ENCODE assay signal across 8 cellular contexts in genomic region chr12:75978677-75979076, GRCh38. TPM values are rescaled to one million over a fixed set of nuclear protein-coding genes. Genes with fewer than 3 reads are reported as not detected.
A peak's percentile ranks its signal among the peaks of the same experiment; 100 is the strongest.
DNase-seq lines count a peak whose midpoint lies in the region; ATAC-seq and TF ChIP-seq lines count a peak whose summit lies in the region.

No MANE protein-coding gene starts in this region.

- H3K36me3 Mint-ChIP-seq in mesothelial cell of epicardium: no peaks in the 10 kb centered on the region

- peak overlapping the region; percentile 69 to 78 for H3K27ac ChIP-seq in right atrium auricular region
- H3K27ac ChIP-seq in upper lobe of right lung: peak overlapping the region; percentile 80

- DNase-seq in right atrium auricular region (ENCODE audit: low spot score): no peak
- DNase-seq in Right ventricle myocardium inferior (ENCODE audit: missing footprints): no peak
- no peak for DNase-seq in adipocyte (ENCODE audit: low read depth)
- DNase-seq in mesothelial cell of epicardium (ENCODE audit: low spot score in 2 of 2, unreplicated experiment in 2 of 2): no peak
- DNase-seq in upper lobe of right lung: no peak
- no peak for DNase-seq in dedifferentiated amniotic fluid mesenchymal stem cell (ENCODE audit: extremely low spot score)
- no peak for DNase-seq in medulla oblongata (ENCODE audit: extremely low spot score)

- no peak for TF ChIP-seq CTCF in right atrium auricular region (IDR thresholded peaks at IDR 0.05)
- no peak for TF ChIP-seq CTCF in mesothelial cell of epicardium (IDR thresholded peaks at IDR 0.05; ENCODE audit: unreplicated experiment)
- no peak for TF ChIP-seq CTCF in upper lobe of right lung (IDR thresholded peaks at IDR 0.05)

- peaks cover 28% of the 10 kb centered on the region for H3K4me1 Mint-ChIP-seq in mesothelial cell of epicardium

- no peaks in the 10 kb centered on the region for H3K27me3 ChIP-seq in right atrium auricular region
- no peaks in the 10 kb centered on the region for H3K27me3 ChIP-seq in adipocyte (replicated peaks; ENCODE audit: control insufficient read depth, insufficient read depth, low read length)
- no peaks in the 10 kb centered on the region for H3K27me3 ChIP-seq in upper lobe of right lung

- no peak overlapping the region for H3K4me3 Mint-ChIP-seq in mesothelial cell of epicardium

- H3K9me3 ChIP-seq in right atrium auricular region (no peaks in the 10 kb centered on the region), adipocyte (ENCODE audit: control insufficient read depth, low read length) (no peaks in the 10 kb centered on the region), upper lobe of right lung (no peaks in the 10 kb centered on the region)

- peak overlapping the region; percentile 71 for H3K27ac Mint-ChIP-seq in mesothelial cell of epicardium

- no peak overlapping the region for H3K4me3 ChIP-seq in right atrium auricular region
- no peak overlapping the region for H3K4me3 ChIP-seq in adipocyte (ENCODE audit: low read length)
- H3K4me3 ChIP-seq in upper lobe of right lung: no peak overlapping the region

- no peaks in the 10 kb centered on the region for H3K9me3 Mint-ChIP-seq in mesothelial cell of epicardium

- H3K4me1 ChIP-seq in right atrium auricular region: peaks cover 0 to 40% of the 10 kb centered on the region in 2 donors
- peaks cover 51% of the 10 kb centered on the region for H3K4me1 ChIP-seq in adipocyte (ENCODE audit: control insufficient read depth, insufficient read depth, low read length)
- peaks cover 70% of the 10 kb centered on the region for H3K4me1 ChIP-seq in upper lobe of right lung

- H3K36me3 ChIP-seq in right atrium auricular region (no peaks in the 10 kb centered on the region), adipocyte (ENCODE audit: control insufficient read depth, insufficient read depth, low read length, severe bottlenecking) (no peaks in the 10 kb centered on the region), upper lobe of right lung (no peaks in the 10 kb centered on the region)

- ATAC-seq in Right ventricle myocardium inferior: no peak
- no peak for ATAC-seq in upper lobe of right lung
- no peak for ATAC-seq in GM18870 (IDR thresholded peaks at IDR 0.05; ENCODE audit: unreplicated experiment)

- intact Hi-C loops in Right ventricle myocardium inferior (cut with DNase I) (no loop called here), upper lobe of right lung (cut with DNase I) (no loop called here)

- H3K27me3 Mint-ChIP-seq in mesothelial cell of epicardium (ENCODE audit: low read depth): no peaks in the 10 kb centered on the region

- peak overlapping the region; percentile 49 for H3K9ac ChIP-seq in adipocyte (ENCODE audit: low read length)

RNA-seq across cellular contexts. Expression of gene PHLDA1, which starts 52.9 kb away (rescaled TPM):
- total RNA-seq in right atrium auricular region: 10 to 100 TPM in 1 of 2 donors, 1 to 10 TPM in 1; 6.7 to 22.2 TPM
- 4.0 TPM for total RNA-seq in Right ventricle myocardium inferior
- 23.4 to 24.4 TPM (median 23.6 TPM) in 3 replicates for total RNA-seq in mesothelial cell of epicardium
- total RNA-seq in upper lobe of right lung: 16.2 TPM
